Comparison of ENCODE assay signal across 8 cellular contexts in genomic region chr4:36208884-36209473, GRCh38. TPM values are rescaled to one million over a fixed set of nuclear protein-coding genes. Genes with fewer than 3 reads are reported as not detected.
A peak's percentile ranks its signal among the peaks of the same experiment; 100 is the strongest.
DNase-seq lines count a peak whose midpoint lies in the region; ATAC-seq and TF ChIP-seq lines count a peak whose summit lies in the region.

No MANE protein-coding gene starts in this region.

- no peaks in the 10 kb centered on the region for H3K79me2 ChIP-seq in neural progenitor cell (ENCODE audit: low read depth)

- H3K4me1 ChIP-seq in neural progenitor cell = peaks cover 6% of the 10 kb centered on the region

- H3K27ac ChIP-seq in neural progenitor cell = no peak overlapping the region

- H3K4me2 ChIP-seq in neural progenitor cell = no peak overlapping the region

- DNase-seq in effector memory CD8-positive, alpha-beta T cell = peak; percentile 31 to 54 (median 41)
- no peak for DNase-seq in putamen (ENCODE audit: low spot score)
- no peak for DNase-seq in neural progenitor cell (ENCODE audit: low spot score)
- no peak for DNase-seq in EL
- no peak for DNase-seq in NCI-H2171 (lab: John Stamatoyannopoulos, UW)

- H3K27me3 ChIP-seq in neural progenitor cell = no peaks in the 10 kb centered on the region

- H3K36me3 ChIP-seq in neural progenitor cell = no peaks in the 10 kb centered on the region

- peak overlapping the region; percentile 75 to 92 for H3K27ac Mint-ChIP-seq in effector memory CD8-positive, alpha-beta T cell
- H3K27ac Mint-ChIP-seq in neural progenitor cell = no peak overlapping the region

- peak overlapping the region; percentile 65 to 74 for H3K4me3 Mint-ChIP-seq in effector memory CD8-positive, alpha-beta T cell
- no peak overlapping the region for H3K4me3 Mint-ChIP-seq in neural progenitor cell

- ATAC-seq in GM18508 (IDR thresholded peaks at IDR 0.05; ENCODE audit: insufficient read depth, unreplicated experiment) = peak; percentile 60
- ATAC-seq in GM21447 (IDR thresholded peaks at IDR 0.05; ENCODE audit: unreplicated experiment) = peak; percentile 97
- ATAC-seq in HG03442 (IDR thresholded peaks at IDR 0.05; ENCODE audit: unreplicated experiment) = peak; percentile 84
- peak; percentile 94 for ATAC-seq in effector memory CD8-positive, alpha-beta T cell (replicated peaks)

- no peaks in the 10 kb centered on the region for H3K27me3 Mint-ChIP-seq in effector memory CD8-positive, alpha-beta T cell
- H3K27me3 Mint-ChIP-seq in neural progenitor cell (ENCODE audit: insufficient read depth, low read depth) = no peaks in the 10 kb centered on the region

- H3K9me3 ChIP-seq in neural progenitor cell (ENCODE audit: low read depth) = no peaks in the 10 kb centered on the region

- H2AFZ ChIP-seq in neural progenitor cell (replicated peaks) = no peak overlapping the region

- no peaks in the 10 kb centered on the region for H4K20me1 ChIP-seq in neural progenitor cell (ENCODE audit: low read depth)

- H3K9me3 Mint-ChIP-seq in effector memory CD8-positive, alpha-beta T cell = no peaks in the 10 kb centered on the region
- no peaks in the 10 kb centered on the region for H3K9me3 Mint-ChIP-seq in neural progenitor cell

- no peak for TF ChIP-seq CTCF in neural progenitor cell (IDR thresholded peaks at IDR 0.05)

- H3K9ac ChIP-seq in neural progenitor cell = no peak overlapping the region

- H3K36me3 Mint-ChIP-seq in effector memory CD8-positive, alpha-beta T cell (ENCODE audit: insufficient read depth) = peaks cover 68% of the 10 kb centered on the region
- H3K36me3 Mint-ChIP-seq in neural progenitor cell = no peaks in the 10 kb centered on the region

- no peaks in the 10 kb centered on the region for H3F3A ChIP-seq in neural progenitor cell (ENCODE audit: low read depth)

- H3K4me3 ChIP-seq in neural progenitor cell = no peak overlapping the region

- H3K4me1 Mint-ChIP-seq in effector memory CD8-positive, alpha-beta T cell (ENCODE audit: low read depth in 2 of 2) = peaks cover 26 to 74% of the 10 kb centered on the region in 2 donors
- H3K4me1 Mint-ChIP-seq in neural progenitor cell = peaks cover 22% of the 10 kb centered on the region

RNA-seq across cellular contexts. Expression of gene ARAP2, which starts 35.3 kb away (rescaled TPM):
- 0.87 and 1.6 TPM in 2 replicates for total RNA-seq in neural progenitor cell (ENCODE audit: low replicate concordance)

Comparison
In these comparisons a context has a peak if more than half of its experiments do, and no peak if none do; other contexts are left out.
1. DNase-seq: peak in effector memory CD8-positive, alpha-beta T cell (3 of 3); none in putamen (single experiment), neural progenitor cell (single experiment), EL (single experiment) and NCI-H2171 (single experiment).
2. Peak in every context shown above with its lines, with median percentiles within 50 percentile points of each other: ATAC-seq.